ENCODE assay signal across 15 cellular contexts in genomic region chr11:122692444-122692843, GRCh38. TPM values are rescaled to one million over a fixed set of nuclear protein-coding genes. Genes with fewer than 3 reads are reported as not detected.
DNase-seq lines count a peak whose midpoint lies in the region; ATAC-seq and TF ChIP-seq lines count a peak whose summit lies in the region.
"Had no signal": no experiment of that assay in that cellular context is flagged by ENCODE, and none has a peak within 500 bp of the region (broad histone marks: within the 10 kb centered on the region; RNA-seq: fewer than 3 reads in every experiment).

No MANE protein-coding gene starts in this region.

- H3K9me3 ChIP-seq in DND-41 (ENCODE audit: insufficient read depth, low read length, severe bottlenecking) (no peaks in the 10 kb centered on the region), Loucy (ENCODE audit: insufficient read depth, low read depth, low read length) (no peaks in the 10 kb centered on the region), trophoblast cell (ENCODE audit: insufficient read depth, low read depth, low read length) (no peaks in the 10 kb centered on the region)
- H3K9me3 ChIP-seq: prostate gland, thoracic aorta had no signal

- H2BK120ac ChIP-seq in trophoblast cell (ENCODE audit: insufficient read depth, low read length, poor library complexity), result no peak overlapping the region

- H3K9ac ChIP-seq in DND-41 (ENCODE audit: low read depth, low read length) (peak overlapping the region; percentile 59; the same call in 1 of the 2 replicates), Loucy (ENCODE audit: low read depth, low read length, poor library complexity, severe bottlenecking) (peak overlapping the region; percentile 81), trophoblast cell (ENCODE audit: low read length) (no peak overlapping the region)

- H3K79me1 ChIP-seq in trophoblast cell (ENCODE audit: low read length), result peaks cover 10% of the 10 kb centered on the region

- ATAC-seq in DND-41 (ENCODE audit: insufficient read depth, low read depth) (no peak), HG02623 (IDR thresholded peaks at IDR 0.05; ENCODE audit: unreplicated experiment) (no peak)

- H2BK5ac ChIP-seq in trophoblast cell (ENCODE audit: low read depth, low read length, poor library complexity), result no peak overlapping the region

- TF ChIP-seq CTCF in DND-41 (IDR thresholded peaks at IDR 0.05; ENCODE audit: borderline replicate concordance, extremely low read depth, low read length, poor library complexity, severe bottlenecking) (no peak), Loucy (conservative IDR thresholded peaks at IDR 0.05; ENCODE audit: low read length) (no peak)

- H4K20me1 ChIP-seq in DND-41 (ENCODE audit: insufficient read depth, low read length) (no peaks in the 10 kb centered on the region), Loucy (ENCODE audit: insufficient read depth, low read length, poor library complexity, severe bottlenecking) (no peaks in the 10 kb centered on the region)

- peak overlapping the region; percentile 43 for H3K4ac ChIP-seq in trophoblast cell (ENCODE audit: low read depth, low read length)

- no CpG with 5 or more reads among the region's 6 CpGs for WGBS in trophoblast cell (ENCODE audit: extremely low coverage, insufficient coverage, insufficient read length)

- H3K14ac ChIP-seq in trophoblast cell (ENCODE audit: low read length), result no peak overlapping the region

- peak overlapping the region; percentile 37 for H3K18ac ChIP-seq in trophoblast cell (ENCODE audit: low read length)

- H3K4me2 ChIP-seq in DND-41 (ENCODE audit: insufficient read depth, low read length), result no peak overlapping the region
- peak overlapping the region; percentile 63 for H3K4me2 ChIP-seq in Loucy (ENCODE audit: low read depth, low read length, poor library complexity, severe bottlenecking)
- H3K4me2 ChIP-seq in trophoblast cell (ENCODE audit: low read length), result no peak overlapping the region

- H4K91ac ChIP-seq in trophoblast cell (ENCODE audit: low read depth, low read length), result no peak overlapping the region

- peaks cover 94% of the 10 kb centered on the region for H3K4me1 ChIP-seq in DND-41 (ENCODE audit: insufficient read depth, low read length)
- H3K4me1 ChIP-seq in Loucy (ENCODE audit: insufficient read depth, low read length, poor library complexity, severe bottlenecking), result peaks cover 80% of the 10 kb centered on the region
- H3K4me1 ChIP-seq in trophoblast cell (ENCODE audit: control insufficient read depth in 1 of 2, insufficient read depth in 2 of 2, low read length in 2 of 2), result peaks cover 18 to 33% of the 10 kb centered on the region in 2 experiments
- H3K4me1 ChIP-seq: prostate gland had no signal

- H3K9me2 ChIP-seq in Loucy (replicated peaks; ENCODE audit: low read depth, low read length), result no peaks in the 10 kb centered on the region

- H3K4me3 ChIP-seq in DND-41 (ENCODE audit: low read depth in 1 of 2, low read length in 2 of 2) (no peak overlapping the region), Loucy (ENCODE audit: low read length, poor library complexity, severe bottlenecking) (no peak overlapping the region), trophoblast cell (ENCODE audit: low read depth, low read length) (no peak overlapping the region)
- H3K4me3 ChIP-seq: prostate gland, thoracic aorta had no signal

- H4K12ac ChIP-seq in trophoblast cell (ENCODE audit: low read depth, low read length), result no peak overlapping the region

- H2AK5ac ChIP-seq in trophoblast cell (ENCODE audit: low read length), result no peak overlapping the region

- H4K8ac ChIP-seq in trophoblast cell (ENCODE audit: low read depth, low read length), result no peak overlapping the region

- no peaks in the 10 kb centered on the region for H3K27me3 ChIP-seq in DND-41 (ENCODE audit: insufficient read depth, low read length, poor library complexity)
- H3K27me3 ChIP-seq in Loucy (ENCODE audit: insufficient read depth, low read length, poor library complexity, severe bottlenecking), result no peaks in the 10 kb centered on the region
- H3K27me3 ChIP-seq in trophoblast cell (ENCODE audit: insufficient read depth, low read length), result no peaks in the 10 kb centered on the region

- H3K27ac ChIP-seq in DND-41 (ENCODE audit: low read length) (peak overlapping the region; percentile 97), cingulate gyrus (ENCODE audit: low read depth, low read length) (peak overlapping the region; percentile 4), trophoblast cell (ENCODE audit: low read depth, low read length) (peak overlapping the region; percentile 27)
- H3K27ac ChIP-seq: C4-2B, thoracic aorta had no signal

- H3K36me3 ChIP-seq in DND-41 (ENCODE audit: insufficient read depth, low read length) (peaks cover 4% of the 10 kb centered on the region; the same call in 1 of the 2 replicates), Loucy (ENCODE audit: insufficient read depth, low read length) (peaks cover 15% of the 10 kb centered on the region; the same call in 1 of the 2 replicates), trophoblast cell (ENCODE audit: control insufficient read depth in 1 of 2, insufficient read depth in 2 of 2, low read length in 2 of 2) (peaks cover 0 to 2% of the 10 kb centered on the region in 2 experiments)
- H3K36me3 ChIP-seq: prostate gland, thoracic aorta had no signal

- peaks cover 17% of the 10 kb centered on the region for H3F3A ChIP-seq in Loucy (ENCODE audit: low read depth)

- no peak overlapping the region for H3K23ac ChIP-seq in trophoblast cell (ENCODE audit: low read length)

- peaks cover 76% of the 10 kb centered on the region for H3K79me2 ChIP-seq in DND-41 (ENCODE audit: insufficient read depth, low read length)
- H3K79me2 ChIP-seq in Loucy (ENCODE audit: insufficient read depth, low read length), result peaks cover 77% of the 10 kb centered on the region
- H3K79me2 ChIP-seq in trophoblast cell (ENCODE audit: control insufficient read depth, insufficient read depth, low read length, poor library complexity), result peaks cover 8% of the 10 kb centered on the region

- peak overlapping the region; percentile 69 for H2BK12ac ChIP-seq in trophoblast cell (ENCODE audit: low read length)

- H2AFZ ChIP-seq in DND-41 (ENCODE audit: low read depth, low read length) (no peak overlapping the region), Loucy (ENCODE audit: low read length) (no peak overlapping the region), trophoblast cell (ENCODE audit: insufficient read depth, low read length, poor library complexity) (no peak overlapping the region)

- no peak for DNase-seq in DND-41
- peak in 1 of 2 donors; percentile 58 for DNase-seq in trophoblast cell
- no peak for DNase-seq in Kasumi-1 (lab: John Stamatoyannopoulos, UW)
- no peak for DNase-seq in activated CD8-positive, alpha-beta memory T cell treated with anti-CD3 and anti-CD28 coated beads for 24 hours
- DNase-seq: activated T-cell treated with anti-CD3 and anti-CD28 coated beads, Interleukin-2, amount 50 U/mL, for 48 hours; foreskin melanocyte; midbrain; NCI-H2029; NCI-H748 treated with DMSO at 0.1 percent for 48 hours had no signal

RNA-seq across cellular contexts. Expression of gene UBASH3B, which starts 36.9 kb away (rescaled TPM):
- 67.0 and 69.0 TPM in 2 replicates for polyA plus RNA-seq in trophoblast cell (2013)

Comparison
In these comparisons a context has a peak if more than half of its experiments do, and no peak if none do; other contexts are left out.
1. H3K27ac ChIP-seq: peak in every context shown above with its lines; median percentile 97 in DND-41; 27 in trophoblast cell; 4 in cingulate gyrus.